Comparison of ENCODE assay signal across 8 cellular contexts in genomic region chr1:247077768-247078314, GRCh38.
DNase-seq lines count a peak whose midpoint lies in the region; ATAC-seq and TF ChIP-seq lines count a peak whose summit lies in the region.

No MANE protein-coding gene starts in this region.

- peak overlapping the region; percentile 69 for H3K4me2 ChIP-seq in parathyroid adenoma (ENCODE audit: low read length)

- TF ChIP-seq CTCF in GM12864 (IDR thresholded peaks at IDR 0.05; ENCODE audit: low read depth, low read length, missing control alignments), result no peak
- TF ChIP-seq CTCF in parathyroid adenoma (IDR thresholded peaks at IDR 0.05), result no peak

- no peaks in the 10 kb centered on the region for H3K27me3 ChIP-seq in parathyroid adenoma (ENCODE audit: control insufficient read depth, insufficient read depth, low read length)

- H2AFZ ChIP-seq in parathyroid adenoma, result peak overlapping the region; percentile 61

- ATAC-seq in HG02642 (IDR thresholded peaks at IDR 0.05; ENCODE audit: poor library complexity, unreplicated experiment) (peak; percentile 18), SK-N-SH treated with all-trans-retinoic acid at 6 μM for 48 hours (peak; percentile 13)

- H3K36me3 ChIP-seq in parathyroid adenoma (ENCODE audit: control insufficient read depth, insufficient read depth, low read length), result no peaks in the 10 kb centered on the region

- DNase-seq in GM12864 (ENCODE audit: low read depth), result no peak
- peak; percentile 14 for DNase-seq in fibroblast of peridontal ligament (ENCODE audit: extremely low read depth)
- no peak for DNase-seq in NCI-H1417 treated with DMSO at 0.1 percent for 48 hours (lab: John Stamatoyannopoulos, UW)
- DNase-seq in activated gamma-delta T cell treated with Interleukin-2 at 50 U/mL for 16 hours, result no peak
- DNase-seq in COLO668 (lab: John Stamatoyannopoulos, UW; ENCODE audit: unreplicated experiment), result no peak

- no peaks in the 10 kb centered on the region for H3K4me1 ChIP-seq in parathyroid adenoma

- no peak overlapping the region for H3K9ac ChIP-seq in parathyroid adenoma

- H3K4me3 ChIP-seq in GM12864 (ENCODE audit: low read depth, low read length) (peak overlapping the region; percentile 77), parathyroid adenoma (ENCODE audit: low read depth, low read length) (peak overlapping the region; percentile 89)

- H3K9me3 ChIP-seq in parathyroid adenoma (ENCODE audit: control insufficient read depth, low read length), result no peaks in the 10 kb centered on the region

- no peak overlapping the region for H3K27ac ChIP-seq in parathyroid adenoma

- H3K79me2 ChIP-seq in parathyroid adenoma, result no peaks in the 10 kb centered on the region

TF ChIP-seq in SK-N-SH treated with all-trans-retinoic acid at 6 μM for 48 hours, 23 proteins besides CTCF, POLR2A, EP300 and RAD21:
- TF ChIP-seq RARB (CRISPR knock-in tag; IDR thresholded peaks at IDR 0.05) (no peak), ARNTL (CRISPR knock-in tag; IDR thresholded peaks at IDR 0.05; ENCODE audit: borderline replicate concordance, low read depth) (no peak), OSR1 (CRISPR knock-in tag; IDR thresholded peaks at IDR 0.05) (no peak), ESRRG (CRISPR knock-in tag; IDR thresholded peaks at IDR 0.05) (no peak), BACH2 (CRISPR knock-in tag; IDR thresholded peaks at IDR 0.05; ENCODE audit: borderline replicate concordance) (no peak), ZFP3 (CRISPR knock-in tag; IDR thresholded peaks at IDR 0.05) (no peak), CREB5 (CRISPR knock-in tag; IDR thresholded peaks at IDR 0.05; ENCODE audit: low read depth) (no peak), TCF4 (CRISPR knock-in tag; IDR thresholded peaks at IDR 0.05; ENCODE audit: borderline replicate concordance) (no peak), ZC3H10 (CRISPR knock-in tag; IDR thresholded peaks at IDR 0.05) (no peak)
TF ChIP-seq in SK-N-SH treated with all-trans-retinoic acid at 6 μM for 48 hours: peak in this region for 0.
